Comparison of ENCODE assay signal across 9 cellular contexts in genomic region chr12:94405378-94406116, GRCh38. TPM values are rescaled to one million over a fixed set of nuclear protein-coding genes. Genes with fewer than 3 reads are reported as not detected.
A peak's percentile ranks its signal among the peaks of the same experiment; 100 is the strongest.
DNase-seq lines count a peak whose midpoint lies in the region; ATAC-seq and TF ChIP-seq lines count a peak whose summit lies in the region.
"Had no signal": no experiment of that assay in that cellular context is flagged by ENCODE, and none has a peak within 500 bp of the region (broad histone marks: within the 10 kb centered on the region; RNA-seq: fewer than 3 reads in every experiment).

No MANE protein-coding gene starts in this region.

- H3K4me1 ChIP-seq in heart left ventricle (peaks cover 0 to 15% (median 6%) of the 10 kb centered on the region in 12 donors), upper lobe of right lung (no peaks in the 10 kb centered on the region)

- H3K36me3 Mint-ChIP-seq in brain = peaks cover 34% of the 10 kb centered on the region
- H3K36me3 Mint-ChIP-seq: type B pancreatic cell had no signal

- intact Hi-C loops in heart left ventricle (cut with DNase I) = no loop called here
- intact Hi-C loops in Right ventricle myocardium inferior (cut with DNase I) = no loop called here
- intact Hi-C loops in upper lobe of right lung (cut with DNase I) = no loop called here

- H3K9me3 ChIP-seq in heart left ventricle (no peaks in the 10 kb centered on the region), upper lobe of right lung (no peaks in the 10 kb centered on the region)

- 71 to 81% (median 72%) methylated on average over 3 of the region's 3 CpGs for WGBS in heart left ventricle, 4 donors

- TF ChIP-seq POLR2A in heart left ventricle (IDR thresholded peaks at IDR 0.05) = no peak

- H3K9me3 Mint-ChIP-seq in brain = peaks cover 0 to 3% (median 0%) of the 10 kb centered on the region in 5 experiments
- H3K9me3 Mint-ChIP-seq: type B pancreatic cell had no signal

- peak overlapping the region in 3 of 5 experiments; percentile 48 to 52 (median 48) for H3K27ac Mint-ChIP-seq in brain
- H3K27ac Mint-ChIP-seq: type B pancreatic cell had no signal

- ATAC-seq in heart left ventricle (no peak), Right ventricle myocardium inferior (no peak), HG02943 (IDR thresholded peaks at IDR 0.05; ENCODE audit: low read depth, unreplicated experiment) (peak; percentile 66), upper lobe of right lung (no peak)

- H3K36me3 ChIP-seq in heart left ventricle (peaks cover 0 to 9% (median 3%) of the 10 kb centered on the region in 9 donors), upper lobe of right lung (no peaks in the 10 kb centered on the region)

- H3K4me1 Mint-ChIP-seq in brain = no peaks in the 10 kb centered on the region

- peak overlapping the region in 6 of 12 donors; percentile 25 to 46 (median 40) for H3K27ac ChIP-seq in heart left ventricle
- peak overlapping the region; percentile 7 for H3K27ac ChIP-seq in upper lobe of right lung

- no peaks in the 10 kb centered on the region for H3K27me3 Mint-ChIP-seq in brain
- H3K27me3 Mint-ChIP-seq: type B pancreatic cell had no signal

- H3K4me3 ChIP-seq in heart left ventricle (peak overlapping the region in 8 of 12 donors; percentile 15 to 50 (median 26)), upper lobe of right lung (peak overlapping the region; percentile 10)

- TF ChIP-seq CTCF in heart left ventricle (IDR thresholded peaks at IDR 0.05) = no peak
- TF ChIP-seq CTCF in brain (conservative IDR thresholded peaks at IDR 0.05) = no peak
- no peak for TF ChIP-seq CTCF in upper lobe of right lung (IDR thresholded peaks at IDR 0.05)

- peak overlapping the region in 2 of 5 experiments; percentile 12 to 56 for H3K4me3 Mint-ChIP-seq in brain
- H3K4me3 Mint-ChIP-seq: type B pancreatic cell had no signal

- no peak for DNase-seq in heart left ventricle
- no peak for DNase-seq in Right ventricle myocardium inferior (ENCODE audit: missing footprints)
- DNase-seq in upper lobe of right lung = no peak
- no peak for DNase-seq in NCI-H146 treated with DMSO at 0.1 percent for 48 hours (lab: John Stamatoyannopoulos, UW; ENCODE audit: unreplicated experiment)
- DNase-seq in SIG-M5 (lab: John Stamatoyannopoulos, UW) = no peak
- DNase-seq in NCI-H1930 (lab: John Stamatoyannopoulos, UW) = no peak

- H3K27me3 ChIP-seq in heart left ventricle = no peaks in the 10 kb centered on the region
- H3K27me3 ChIP-seq in upper lobe of right lung = no peaks in the 10 kb centered on the region

RNA-seq across cellular contexts. Expression of gene CEP83, which starts 54.1 kb away (rescaled TPM):
- 10 to 100 TPM in 4 of 9 donors, 1 to 10 TPM in 5; 7.0 to 13.4 (median 9.5) TPM for total RNA-seq in heart left ventricle
- polyA plus RNA-seq in heart left ventricle = 10 to 100 TPM in 1 of 2 donors, 1 to 10 TPM in 1; 5.4 to 11.4 TPM
- total RNA-seq in Right ventricle myocardium inferior = 8.6 TPM
- 1.5 TPM for polyA plus RNA-seq in brain (ENCODE audit: insufficient read depth, low read depth, low replicate concordance)
- total RNA-seq in upper lobe of right lung = 11.0 TPM
